ENCODE assay signal across 10 cellular contexts in genomic region chr1:67732750-67733151, GRCh38. TPM values are rescaled to one million over a fixed set of nuclear protein-coding genes. Genes with fewer than 3 reads are reported as not detected.
DNase-seq lines count a peak whose midpoint lies in the region; ATAC-seq and TF ChIP-seq lines count a peak whose summit lies in the region.
"Had no signal": no experiment of that assay in that cellular context is flagged by ENCODE, and none has a peak within 500 bp of the region (broad histone marks: within the 10 kb centered on the region; RNA-seq: fewer than 3 reads in every experiment).

No MANE protein-coding gene starts in this region.

- no peak for TF ChIP-seq CTCF in left ventricle myocardium inferior (IDR thresholded peaks at IDR 0.05; ENCODE audit: borderline replicate concordance)

- H3K9me3 ChIP-seq in left ventricle myocardium inferior (replicated peaks) = no peaks in the 10 kb centered on the region

- no peaks in the 10 kb centered on the region for H3K27me3 ChIP-seq in left ventricle myocardium inferior (ENCODE audit: low read depth)

- DNase-seq in GF-D8 (lab: John Stamatoyannopoulos, UW) (peak; percentile 5), NAMALWA (ENCODE audit: low spot score) (peak; percentile 58), left ventricle myocardium inferior (peak; percentile 49), NCI-H2029 (lab: John Stamatoyannopoulos, UW) (no peak), RKO (ENCODE audit: low spot score) (no peak)
- DNase-seq in activated CD4-positive, alpha-beta T cell treated with anti-CD3 and anti-CD28 coated beads for 48 hours = no peak
- DNase-seq: stimulated activated CD4-positive, alpha-beta T cell treated with anti-CD3 and anti-CD28 coated beads, Interleukin-4, amount 100 ng/mL, for 4 hours had no signal

- H3K36me3 ChIP-seq in left ventricle myocardium inferior = no peaks in the 10 kb centered on the region

- H3K4me3 ChIP-seq in left ventricle myocardium inferior = no peak overlapping the region

- H3K4me1 ChIP-seq in left ventricle myocardium inferior = peaks cover 58% of the 10 kb centered on the region

- ATAC-seq in GM21786 (IDR thresholded peaks at IDR 0.05; ENCODE audit: unreplicated experiment) (peak; percentile 42), HG02571 (IDR thresholded peaks at IDR 0.05; ENCODE audit: unreplicated experiment) (no peak)
- ATAC-seq: SK-N-SH treated with all-trans-retinoic acid at 6 μM for 48 hours had no signal

- intact Hi-C loops in left ventricle myocardium inferior (cut with micrococcal nuclease) = no loop called here

- H3K27ac ChIP-seq in left ventricle myocardium inferior (replicated peaks) = peak overlapping the region; percentile 68

RNA-seq across cellular contexts. Expression of gene GADD45A, which starts 47.8 kb away (rescaled TPM):
- 65.0 TPM for total RNA-seq in left ventricle myocardium inferior

Comparison
In these comparisons a context has a peak if more than half of its experiments do, and no peak if none do; other contexts are left out.
1. DNase-seq: peak in GF-D8 (single experiment), NAMALWA (single experiment) and left ventricle myocardium inferior (single experiment); none in activated CD4-positive, alpha-beta T cell treated with anti-CD3 and anti-CD28 coated beads for 48 hours (single experiment), NCI-H2029 (single experiment) and RKO (single experiment).